Comparison of ENCODE assay signal across 8 cellular contexts in the genomic region with DNA sequence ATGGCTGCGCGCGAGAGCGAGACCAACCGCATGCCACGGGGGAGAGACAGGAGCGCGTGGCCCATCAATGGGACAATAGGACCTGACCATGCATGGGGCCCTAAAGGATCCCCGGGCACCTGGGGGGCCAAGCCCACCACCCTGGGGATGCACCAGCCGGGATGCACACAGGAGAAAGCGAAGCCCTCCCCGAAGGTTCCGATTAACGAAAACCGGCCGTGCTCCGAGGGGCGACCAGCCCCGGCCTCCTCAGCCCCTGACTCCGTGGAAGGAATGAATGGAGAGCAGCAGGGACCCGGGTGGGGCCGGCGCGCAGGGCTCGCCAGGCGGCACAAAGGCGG. TPM values are rescaled to one million over a fixed set of nuclear protein-coding genes. Genes with fewer than 3 reads are reported as not detected.
DNase-seq lines count a peak whose midpoint lies in the region; ATAC-seq, FAIRE-seq and TF ChIP-seq lines count a peak whose summit lies in the region.

No MANE protein-coding gene starts in this region.

- peak overlapping the region; percentile 73 for H3K27ac ChIP-seq in CD8-positive, alpha-beta memory T cell (ENCODE audit: low read depth, low read length)
- peak overlapping the region; percentile 77 for H3K27ac ChIP-seq in keratinocyte (ENCODE audit: control insufficient read depth, insufficient read depth, low read length)

- peaks cover 54% of the 10 kb centered on the region for H3K79me2 ChIP-seq in keratinocyte (ENCODE audit: control insufficient read depth, insufficient read depth, low read length)

- no peak for FAIRE-seq in keratinocyte (lab: Jason Lieb, UNC)

- H3K36me3 Mint-ChIP-seq in CD8-positive, alpha-beta memory T cell, result peaks cover 0 to 11% (median 0%) of the 10 kb centered on the region in 3 donors
- peaks cover 12% of the 10 kb centered on the region for H3K36me3 Mint-ChIP-seq in activated naive CD8-positive, alpha-beta T cell treated with anti-CD3 and anti-CD28 coated beads, Interleukin-2, amount 50 U/mL, for 24 hours (ENCODE audit: low read depth)

- peaks cover 20% of the 10 kb centered on the region for H3K4me1 ChIP-seq in CD8-positive, alpha-beta memory T cell (ENCODE audit: insufficient read depth, low read length)
- H3K4me1 ChIP-seq in keratinocyte (ENCODE audit: control insufficient read depth, extremely low read depth, insufficient read depth, low read length), result peaks cover 33% of the 10 kb centered on the region

- peak overlapping the region; percentile 85 for H3K4me3 ChIP-seq in CD8-positive, alpha-beta memory T cell (ENCODE audit: low read length)
- peak overlapping the region; percentile 85 for H3K4me3 ChIP-seq in Jurkat, Clone E6-1 (ENCODE audit: low read length)
- peak overlapping the region; percentile 84 to 99 (median 88) for H3K4me3 ChIP-seq in keratinocyte (ENCODE audit: control insufficient read depth in 2 of 3, extremely low read depth in 1 of 3, insufficient read depth in 2 of 3, low read depth in 1 of 3, low read length in 3 of 3)

- no peaks in the 10 kb centered on the region for H3K9me3 ChIP-seq in CD8-positive, alpha-beta memory T cell (ENCODE audit: low read length)
- no peaks in the 10 kb centered on the region for H3K9me3 ChIP-seq in keratinocyte (ENCODE audit: control insufficient read depth, low read depth, low read length)

- no peaks in the 10 kb centered on the region for H3K27me3 ChIP-seq in CD8-positive, alpha-beta memory T cell (ENCODE audit: insufficient read depth, low read length, poor library complexity, severe bottlenecking)
- no peaks in the 10 kb centered on the region for H3K27me3 ChIP-seq in keratinocyte (ENCODE audit: control insufficient read depth, extremely low read depth, insufficient read depth, low read length)

- TF ChIP-seq CTCF in keratinocyte (optimal IDR thresholded peaks at IDR 0.05 in 1 of 3, IDR thresholded peaks at IDR 0.05 in 1 of 3, conservative IDR thresholded peaks at IDR 0.05 in 1 of 3; ENCODE audit: extremely low read depth in 1 of 3, insufficient read depth in 2 of 3, low read length in 3 of 3), result no peak

- peak overlapping the region; percentile 92 for H3K9ac ChIP-seq in keratinocyte (ENCODE audit: control insufficient read depth, extremely low read depth, insufficient read depth, low read length)

- ATAC-seq in GM19397 (IDR thresholded peaks at IDR 0.05; ENCODE audit: unreplicated experiment) (peak; percentile 16), HG03354 (IDR thresholded peaks at IDR 0.05; ENCODE audit: poor library complexity, severe bottlenecking, unreplicated experiment) (no peak)
- ATAC-seq in activated naive CD8-positive, alpha-beta T cell treated with anti-CD3 and anti-CD28 coated beads, Interleukin-2, amount 50 U/mL, for 24 hours, result peak; percentile 2

- H3K9me3 Mint-ChIP-seq in CD8-positive, alpha-beta memory T cell, result no peaks in the 10 kb centered on the region
- H3K9me3 Mint-ChIP-seq in activated naive CD8-positive, alpha-beta T cell treated with anti-CD3 and anti-CD28 coated beads, Interleukin-2, amount 50 U/mL, for 24 hours, result no peaks in the 10 kb centered on the region

- H3K4me3 Mint-ChIP-seq in CD8-positive, alpha-beta memory T cell, result peak overlapping the region; percentile 83 to 98 (median 89)
- peak overlapping the region; percentile 93 for H3K4me3 Mint-ChIP-seq in activated naive CD8-positive, alpha-beta T cell treated with anti-CD3 and anti-CD28 coated beads, Interleukin-2, amount 50 U/mL, for 24 hours

- H3K9me1 ChIP-seq in keratinocyte (ENCODE audit: control insufficient read depth, extremely low read depth, insufficient read depth, low read length), result peaks cover 4% of the 10 kb centered on the region

- H3K27ac Mint-ChIP-seq in CD8-positive, alpha-beta memory T cell, result peak overlapping the region; percentile 39 to 93 (median 84)
- peak overlapping the region; percentile 73 for H3K27ac Mint-ChIP-seq in activated naive CD8-positive, alpha-beta T cell treated with anti-CD3 and anti-CD28 coated beads, Interleukin-2, amount 50 U/mL, for 24 hours

- peaks cover 13% of the 10 kb centered on the region for H4K20me1 ChIP-seq in keratinocyte (ENCODE audit: control insufficient read depth, extremely low read depth, insufficient read depth, low read length)

- H3K27me3 Mint-ChIP-seq in CD8-positive, alpha-beta memory T cell, result peaks cover 0 to 3% of the 10 kb centered on the region in 2 donors
- peaks cover 2% of the 10 kb centered on the region for H3K27me3 Mint-ChIP-seq in activated naive CD8-positive, alpha-beta T cell treated with anti-CD3 and anti-CD28 coated beads, Interleukin-2, amount 50 U/mL, for 24 hours

- CTCF ChIA-PET in CD8-positive, alpha-beta memory T cell (lab: Charles Lee), result interaction anchor here (1.5 to 2.4 kb wide), 3 partner anchors 18 to 48 kb away, joined by 4 to 11 read pairs (median 7); no protein-coding TSS in a partner anchor

- POLR2A ChIA-PET in CD8-positive, alpha-beta memory T cell (lab: Charles Lee), result interaction anchor here (1.0 to 1.9 kb wide), 4 partner anchors 9 to 117 kb away, joined by 3 to 6 read pairs (median 3); a partner anchor contains a TSS

- H2AFZ ChIP-seq in keratinocyte (ENCODE audit: control insufficient read depth, low read length), result no peak overlapping the region

- peaks cover 28 to 37% (median 34%) of the 10 kb centered on the region in 3 donors for H3K4me1 Mint-ChIP-seq in CD8-positive, alpha-beta memory T cell
- peaks cover 32% of the 10 kb centered on the region for H3K4me1 Mint-ChIP-seq in activated naive CD8-positive, alpha-beta T cell treated with anti-CD3 and anti-CD28 coated beads, Interleukin-2, amount 50 U/mL, for 24 hours

- peak in 2 of 5 donors; percentile 14 to 15 for DNase-seq in CD8-positive, alpha-beta memory T cell
- no peak for DNase-seq in Jurkat, Clone E6-1 (ENCODE audit: low read depth, low spot score)
- DNase-seq in activated naive CD8-positive, alpha-beta T cell treated with anti-CD3 and anti-CD28 coated beads, Interleukin-2, amount 50 U/mL, for 24 hours, result peak; percentile 42
- no peak for DNase-seq in keratinocyte (ENCODE audit: low read depth, low spot score)
- peak; percentile 22 for DNase-seq in stimulated activated CD4-positive, alpha-beta T cell treated with anti-CD3 and anti-CD28 coated beads, Interleukin-4, amount 100 ng/mL, for 1 hour
- no peak for DNase-seq in midbrain (lab: John Stamatoyannopoulos, UW)

- no peaks in the 10 kb centered on the region for H3K36me3 ChIP-seq in CD8-positive, alpha-beta memory T cell (ENCODE audit: insufficient read depth, low read length)
- peaks cover 0 to 3% of the 10 kb centered on the region in 2 experiments for H3K36me3 ChIP-seq in keratinocyte (ENCODE audit: control insufficient read depth in 2 of 2, extremely low read depth in 1 of 2, insufficient read depth in 2 of 2, low read length in 2 of 2)

- peak overlapping the region; percentile 81 for H3K4me2 ChIP-seq in keratinocyte (ENCODE audit: control insufficient read depth, extremely low read depth, insufficient read depth, low read depth, low read length)

- dilution Hi-C loops in keratinocyte (cut with MboI; ENCODE audit: extremely low pct_ligation_motif_present, low sequenced_read_pairs), result no loop called here

RNA-seq across cellular contexts. Expression of a gene that starts 0.5 kb away (rescaled TPM):
- 100 to 1,000 TPM; 189 to 200 TPM for total RNA-seq in CD8-positive, alpha-beta memory T cell
- 123 TPM for polyA plus RNA-seq in CD8-positive, alpha-beta memory T cell
- 546 TPM for polyA plus RNA-seq in Jurkat, Clone E6-1 (2012; ENCODE audit: insufficient read depth, insufficient read length)
- polyA plus RNA-seq in keratinocyte, result 67.5 to 452 TPM (median 142 TPM) in 3 replicates
- polyA plus RNA-seq in keratinocyte (2011; ENCODE audit: low read depth), result 130 TPM
- 236 and 338 TPM in 2 replicates for polyA plus RNA-seq in keratinocyte (2011; cell fraction: cytosol; rRNA removed)
- polyA plus RNA-seq in keratinocyte (2011; cell fraction: nucleus; rRNA removed), result 135 and 172 TPM in 2 replicates
- polyA plus RNA-seq in keratinocyte (2012; ENCODE audit: low replicate concordance), result 339 and 621 TPM in 2 replicates
- polyA minus RNA-seq in keratinocyte, result 48.8 to 71.8 TPM (median 51.3 TPM) in 3 replicates
- 395 TPM for polyA minus RNA-seq in keratinocyte (2011; cell fraction: cytosol; rRNA and poly(A)+ RNA removed)
- 49.7 and 67.1 TPM in 2 replicates for polyA minus RNA-seq in keratinocyte (2011; cell fraction: nucleus; rRNA and poly(A)+ RNA removed)

RNA-seq across cellular contexts. Expression of a gene that starts 22.3 kb away (rescaled TPM):
- 10 to 100 TPM; 75.7 to 84.8 TPM for total RNA-seq in CD8-positive, alpha-beta memory T cell
- polyA plus RNA-seq in CD8-positive, alpha-beta memory T cell, result 42.3 TPM
- 65.0 TPM for polyA plus RNA-seq in Jurkat, Clone E6-1 (2012; ENCODE audit: insufficient read depth, insufficient read length)
- 29.9 to 38.1 TPM (median 38.0 TPM) in 3 replicates for polyA plus RNA-seq in keratinocyte
- polyA plus RNA-seq in keratinocyte (2011; ENCODE audit: low read depth), result 22.2 TPM
- polyA plus RNA-seq in keratinocyte (2011; cell fraction: cytosol; rRNA removed), result 15.2 and 35.4 TPM in 2 replicates
- polyA plus RNA-seq in keratinocyte (2011; cell fraction: nucleus; rRNA removed), result 32.0 and 44.4 TPM in 2 replicates
- polyA plus RNA-seq in keratinocyte (2012; ENCODE audit: low replicate concordance), result 28.7 and 54.4 TPM in 2 replicates
- 9.4 to 21.4 TPM (median 10.0 TPM) in 3 replicates for polyA minus RNA-seq in keratinocyte
- 16.1 TPM for polyA minus RNA-seq in keratinocyte (2011; cell fraction: cytosol; rRNA and poly(A)+ RNA removed)
- polyA minus RNA-seq in keratinocyte (2011; cell fraction: nucleus; rRNA and poly(A)+ RNA removed), result 8.1 and 9.2 TPM in 2 replicates

RNA-seq across cellular contexts. Expression of a gene that starts 28.9 kb away (rescaled TPM):
- total RNA-seq in CD8-positive, alpha-beta memory T cell, result 100 to 1,000 TPM; 653 to 687 TPM
- polyA plus RNA-seq in CD8-positive, alpha-beta memory T cell, result 405 TPM
- 1,003 TPM for polyA plus RNA-seq in Jurkat, Clone E6-1 (2012; ENCODE audit: insufficient read depth, insufficient read length)
- polyA plus RNA-seq in keratinocyte, result 107 to 393 TPM (median 230 TPM) in 3 replicates
- polyA plus RNA-seq in keratinocyte (2011; ENCODE audit: low read depth), result 585 TPM
- polyA plus RNA-seq in keratinocyte (2011; cell fraction: cytosol; rRNA removed), result 114 and 228 TPM in 2 replicates
- 40.4 and 49.2 TPM in 2 replicates for polyA plus RNA-seq in keratinocyte (2011; cell fraction: nucleus; rRNA removed)
- 183 and 281 TPM in 2 replicates for polyA plus RNA-seq in keratinocyte (2012; ENCODE audit: low replicate concordance)
- polyA minus RNA-seq in keratinocyte, result 45.2 to 76.1 TPM (median 50.0 TPM) in 3 replicates
- 150 TPM for polyA minus RNA-seq in keratinocyte (2011; cell fraction: cytosol; rRNA and poly(A)+ RNA removed)
- polyA minus RNA-seq in keratinocyte (2011; cell fraction: nucleus; rRNA and poly(A)+ RNA removed), result 10.2 and 35.3 TPM in 2 replicates

RNA-seq across cellular contexts. Expression of a gene that starts 44.1 kb away (rescaled TPM):
- total RNA-seq in CD8-positive, alpha-beta memory T cell, result 10 to 100 TPM; 15.2 to 15.9 TPM
- 4.0 TPM for polyA plus RNA-seq in CD8-positive, alpha-beta memory T cell
- 18.9 TPM for polyA plus RNA-seq in Jurkat, Clone E6-1 (2012; ENCODE audit: insufficient read depth, insufficient read length)
- polyA plus RNA-seq in keratinocyte, result 3.2 to 6.0 TPM (median 4.2 TPM) in 3 replicates
- polyA plus RNA-seq in keratinocyte (2011; ENCODE audit: low read depth), result 1.8 TPM
- polyA plus RNA-seq in keratinocyte (2011; cell fraction: cytosol; rRNA removed), result 3.5 and 4.7 TPM in 2 replicates
- polyA plus RNA-seq in keratinocyte (2011; cell fraction: nucleus; rRNA removed), result 8.7 and 10.6 TPM in 2 replicates
- 5.9 and 6.3 TPM in 2 replicates for polyA plus RNA-seq in keratinocyte (2012; ENCODE audit: low replicate concordance)
- 3.4 to 5.4 TPM (median 3.5 TPM) in 3 replicates for polyA minus RNA-seq in keratinocyte
- 4.0 TPM for polyA minus RNA-seq in keratinocyte (2011; cell fraction: cytosol; rRNA and poly(A)+ RNA removed)
- 4.2 and 5.9 TPM in 2 replicates for polyA minus RNA-seq in keratinocyte (2011; cell fraction: nucleus; rRNA and poly(A)+ RNA removed)

RNA-seq across cellular contexts. Expression of a gene that starts 51.7 kb away (rescaled TPM):
- 100 to 1,000 TPM; 147 to 152 TPM for total RNA-seq in CD8-positive, alpha-beta memory T cell
- polyA plus RNA-seq in CD8-positive, alpha-beta memory T cell, result 39.0 TPM
- polyA plus RNA-seq in Jurkat, Clone E6-1 (2012; ENCODE audit: insufficient read depth, insufficient read length), result 119 TPM
- polyA plus RNA-seq in keratinocyte, result 64.2 to 66.9 TPM (median 64.4 TPM) in 3 replicates
- 120 TPM for polyA plus RNA-seq in keratinocyte (2011; ENCODE audit: low read depth)
- 31.9 and 33.0 TPM in 2 replicates for polyA plus RNA-seq in keratinocyte (2011; cell fraction: cytosol; rRNA removed)
- 146 and 154 TPM in 2 replicates for polyA plus RNA-seq in keratinocyte (2011; cell fraction: nucleus; rRNA removed)
- polyA plus RNA-seq in keratinocyte (2012; ENCODE audit: low replicate concordance), result 44.5 and 46.8 TPM in 2 replicates
- polyA minus RNA-seq in keratinocyte, result 45.5 to 78.2 TPM (median 56.4 TPM) in 3 replicates
- polyA minus RNA-seq in keratinocyte (2011; cell fraction: cytosol; rRNA and poly(A)+ RNA removed), result 29.4 TPM
- 30.6 and 49.4 TPM in 2 replicates for polyA minus RNA-seq in keratinocyte (2011; cell fraction: nucleus; rRNA and poly(A)+ RNA removed)

Comparison
In these comparisons a context has a peak if more than half of its experiments do, and no peak if none do; other contexts are left out.
1. DNase-seq: peak in activated naive CD8-positive, alpha-beta T cell treated with anti-CD3 and anti-CD28 coated beads, Interleukin-2, amount 50 U/mL, for 24 hours (single experiment) and stimulated activated CD4-positive, alpha-beta T cell treated with anti-CD3 and anti-CD28 coated beads, Interleukin-4, amount 100 ng/mL, for 1 hour (single experiment); none in Jurkat, Clone E6-1 (single experiment), keratinocyte (single experiment) and midbrain (single experiment).
2. Peak in every context shown above with its lines, with median percentiles within 50 percentile points of each other: H3K4me3 ChIP-seq.